Comparison of ENCODE assay signal across 18 cellular contexts in genomic region chr2:98470851-98471255, GRCh38. TPM values are rescaled to one million over a fixed set of nuclear protein-coding genes. Genes with fewer than 3 reads are reported as not detected.
DNase-seq lines count a peak whose midpoint lies in the region; ATAC-seq, FAIRE-seq and TF ChIP-seq lines count a peak whose summit lies in the region.
"Had no signal": no experiment of that assay in that cellular context is flagged by ENCODE, and none has a peak within 500 bp of the region (broad histone marks: within the 10 kb centered on the region; RNA-seq: fewer than 3 reads in every experiment).

No MANE protein-coding gene starts in this region.

- H3K4me3 Mint-ChIP-seq in T-helper 2 cell treated with Interferon-gamma antibody and Interleukin-4, amounts not matched to agents 5 μg/mL and 100 μg/mL, for 36 hours, result peak overlapping the region; percentile 77
- peak overlapping the region; percentile 6 to 80 (median 70) for H3K4me3 Mint-ChIP-seq in naive thymus-derived CD8-positive, alpha-beta T cell
- H3K4me3 Mint-ChIP-seq: B cell had no signal

- POLR2A ChIA-PET in naive thymus-derived CD8-positive, alpha-beta T cell (lab: Charles Lee), result interaction anchor here (1.3 to 12.8 kb wide), 3 partner anchors 9 to 14 kb away, joined by 4 to 194 read pairs (median 6); no protein-coding TSS in a partner anchor

- ATAC-seq in HG02610 (IDR thresholded peaks at IDR 0.05; ENCODE audit: unreplicated experiment), result peak; percentile 44
- ATAC-seq in naive thymus-derived CD8-positive, alpha-beta T cell, result no peak
- ATAC-seq in GM21390 (IDR thresholded peaks at IDR 0.05; ENCODE audit: unreplicated experiment), result no peak

- H3K36me3 Mint-ChIP-seq in T-helper 2 cell treated with Interferon-gamma antibody and Interleukin-4, amounts not matched to agents 5 μg/mL and 100 μg/mL, for 36 hours (ENCODE audit: low read depth), result peaks cover 47% of the 10 kb centered on the region
- peaks cover 0 to 3% (median 0%) of the 10 kb centered on the region in 3 donors for H3K36me3 Mint-ChIP-seq in naive thymus-derived CD8-positive, alpha-beta T cell

- DNase-seq in GM12892 (ENCODE audit: insufficient read length) (no peak), NCI-H748 treated with DMSO at 0.1 percent for 48 hours (lab: John Stamatoyannopoulos, UW) (no peak), SIG-M5 (lab: John Stamatoyannopoulos, UW) (no peak), amygdala (lab: John Stamatoyannopoulos, UW) (no peak)
- DNase-seq in T-helper 2 cell treated with Interferon-gamma antibody and Interleukin-4, amounts not matched to agents 5 μg/mL and 100 μg/mL, for 36 hours (ENCODE audit: low spot score), result no peak
- DNase-seq in naive thymus-derived CD8-positive, alpha-beta T cell, result no peak
- DNase-seq: activated CD4-positive, alpha-beta T cell treated with anti-CD3 and anti-CD28 coated beads, Interleukin-2, amount 50 U/mL, for 4 hours; cerebellar nuclear complex; DMS79; left ventricle myocardium superior; MG63; NCI-H2171; NCI-H82 had no signal

- no peak for TF ChIP-seq POLR2A in GM12892 (IDR thresholded peaks at IDR 0.05; ENCODE audit: low read depth, low read length)

- peaks cover 88% of the 10 kb centered on the region for H3K4me1 Mint-ChIP-seq in T-helper 2 cell treated with Interferon-gamma antibody and Interleukin-4, amounts not matched to agents 5 μg/mL and 100 μg/mL, for 36 hours (ENCODE audit: low read depth)
- peaks cover 59 to 98% (median 91%) of the 10 kb centered on the region in 4 donors for H3K4me1 Mint-ChIP-seq in naive thymus-derived CD8-positive, alpha-beta T cell

- H3K27ac Mint-ChIP-seq in T-helper 2 cell treated with Interferon-gamma antibody and Interleukin-4, amounts not matched to agents 5 μg/mL and 100 μg/mL, for 36 hours, result peak overlapping the region; percentile 90
- H3K27ac Mint-ChIP-seq in naive thymus-derived CD8-positive, alpha-beta T cell, result peak overlapping the region; percentile 46 to 98 (median 90)
- H3K27ac Mint-ChIP-seq: B cell had no signal

- FAIRE-seq in GM12892 (lab: Jason Lieb, UNC), result peak; percentile 88
- FAIRE-seq: endothelial cell of umbilical vein, frontal cortex had no signal

- no peaks in the 10 kb centered on the region for H3K27me3 Mint-ChIP-seq in T-helper 2 cell treated with Interferon-gamma antibody and Interleukin-4, amounts not matched to agents 5 μg/mL and 100 μg/mL, for 36 hours (ENCODE audit: low read depth)
- H3K27me3 Mint-ChIP-seq in naive thymus-derived CD8-positive, alpha-beta T cell, result no peaks in the 10 kb centered on the region
- H3K27me3 Mint-ChIP-seq: B cell had no signal

- no peaks in the 10 kb centered on the region for H3K9me3 Mint-ChIP-seq in T-helper 2 cell treated with Interferon-gamma antibody and Interleukin-4, amounts not matched to agents 5 μg/mL and 100 μg/mL, for 36 hours
- no peaks in the 10 kb centered on the region for H3K9me3 Mint-ChIP-seq in naive thymus-derived CD8-positive, alpha-beta T cell

RNA-seq across cellular contexts. Expression of gene INPP4A, which starts 26.2 kb away (rescaled TPM):
- polyA plus RNA-seq in GM12892 (2012; ENCODE audit: missing spikeins), result 22.2 TPM
- 100 to 1,000 TPM; 130 to 141 TPM for total RNA-seq in naive thymus-derived CD8-positive, alpha-beta T cell
- 10 to 100 TPM; 37.7 to 64.3 (median 46.3) TPM for polyA plus RNA-seq in naive thymus-derived CD8-positive, alpha-beta T cell
